In the genomic region with DNA sequence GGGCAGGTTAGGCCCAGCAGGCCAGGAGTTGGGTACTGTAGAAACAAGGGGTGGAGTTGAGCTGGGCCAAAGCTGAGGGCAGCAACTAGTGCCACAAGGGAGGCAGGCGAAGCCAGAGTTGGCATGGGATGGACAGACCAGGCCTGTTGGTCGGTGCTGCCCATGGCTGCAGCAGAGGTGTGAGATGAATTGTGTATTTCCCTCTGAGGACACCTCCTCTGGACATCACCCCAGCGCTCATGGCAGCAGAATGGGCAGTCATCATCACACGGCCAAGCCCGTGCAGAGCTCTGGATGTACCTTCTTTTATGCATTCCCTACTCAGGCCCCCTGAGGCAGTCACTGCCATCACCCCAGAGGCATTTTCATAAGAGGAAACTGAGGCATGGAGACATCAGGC, we compare ENCODE assay signal across 23 cellular contexts. TPM values are rescaled to one million over a fixed set of nuclear protein-coding genes. Genes with fewer than 3 reads are reported as not detected.
"Had no signal": no experiment of that assay in that cellular context is flagged by ENCODE, and none has a peak within 500 bp of the region (broad histone marks: within the 10 kb centered on the region; RNA-seq: fewer than 3 reads in every experiment).

No MANE protein-coding gene starts in this region.

- H3K4me3 ChIP-seq: MG63, SJSA1, SK-N-MC had no signal

- H3K9me3 ChIP-seq: MG63, SJSA1 had no signal

- DNase-seq: IMR-90, Karpas-422, KG1, MG63, NCI-H1092, NCI-H1105 treated with DMSO at 0.1 percent for 48 hours, NCI-H1417 treated with DMSO at 0.1 percent for 48 hours, NCI-H146, NCI-H1694 treated with DMSO at 0.1 percent for 48 hours, NCI-H1930, NCI-H2081, NCI-H2107, NCI-H2227 treated with DMSO at 0.1 percent for 48 hours, NCI-H524, NCI-H526 treated with DMSO at 0.1 percent for 48 hours, NCI-H748 treated with DMSO at 0.1 percent for 48 hours, PC-3, SIG-M5 had no signal

- H3K27me3 ChIP-seq: MG63, SJSA1 had no signal

- H3K27ac ChIP-seq: SJSA1, SK-N-MC had no signal

- ATAC-seq: HepG2, Panc1, PC-3, Right ventricle myocardium inferior had no signal

- H3K4me1 ChIP-seq: SJSA1 had no signal

RNA-seq across cellular contexts. Expression of a gene that starts 36.9 kb away (rescaled TPM):
- total RNA-seq: PC-3 had no signal
